Comparison of ENCODE assay signal across 9 cellular contexts in the genomic region with DNA sequence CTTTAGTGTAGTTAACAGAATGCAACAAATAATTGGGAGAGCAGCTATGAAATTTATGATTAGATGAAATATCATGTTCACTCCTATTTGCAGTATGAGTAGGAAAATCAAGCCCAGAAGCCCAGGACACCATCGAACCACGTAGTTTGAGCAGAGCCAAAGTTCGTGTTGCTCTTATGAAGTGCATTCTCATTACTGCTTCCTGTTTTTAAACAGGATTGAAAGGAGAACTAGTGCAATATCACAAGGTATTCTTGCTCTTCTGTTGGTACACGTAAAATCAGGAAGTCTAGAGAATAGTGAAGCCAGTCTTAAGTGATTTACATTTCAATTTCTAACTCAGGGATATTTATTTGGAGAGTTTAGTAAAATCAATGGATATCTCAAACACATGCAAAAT. TPM values are rescaled to one million over a fixed set of nuclear protein-coding genes. Genes with fewer than 3 reads are reported as not detected.
DNase-seq lines count a peak whose midpoint lies in the region; ATAC-seq and TF ChIP-seq lines count a peak whose summit lies in the region.
"Had no signal": no experiment of that assay in that cellular context is flagged by ENCODE, and none has a peak within 500 bp of the region (broad histone marks: within the 10 kb centered on the region; RNA-seq: fewer than 3 reads in every experiment).

No MANE protein-coding gene starts in this region.

- H3K9me3 ChIP-seq in OCI-LY7 (ENCODE audit: low read length): no peaks in the 10 kb centered on the region

- no peaks in the 10 kb centered on the region for H3K9me2 ChIP-seq in OCI-LY7 (ENCODE audit: insufficient read depth, low read length)

- H4K20me1 ChIP-seq in OCI-LY7 (ENCODE audit: insufficient read depth, low read length): no peaks in the 10 kb centered on the region

- peak; percentile 57 for ATAC-seq in HG02798 (IDR thresholded peaks at IDR 0.05; ENCODE audit: poor library complexity, unreplicated experiment)
- ATAC-seq in stimulated activated effector memory CD8-positive, alpha-beta T cell treated with anti-CD3 and anti-CD28 coated beads, Interleukin-12 subunit alpha, Interleukin-12 subunit beta, amount 100 ng/mL, for 72 hours: no peak

- CTCF ChIA-PET in activated CD4-positive, alpha-beta memory T cell treated with anti-CD3 and anti-CD28 coated beads for 36 hours (lab: Charles Lee): no interaction called here
- CTCF ChIA-PET in activated CD4-positive, alpha-beta memory T cell treated with anti-CD3 and anti-CD28 coated beads, Interleukin-2, amount 10 ng/mL, durations not matched to agents 7 days and 5 days (lab: Charles Lee): no interaction called here
- CTCF ChIA-PET in OCI-LY7 (lab: Charles Lee; ENCODE audit: unreplicated experiment): interaction anchor here (0.9 kb wide), 1 partner anchor 9 kb away, joined by 3 read pairs; no protein-coding TSS in a partner anchor

- peak overlapping the region; percentile 40 for H3K4me3 Mint-ChIP-seq in activated CD4-positive, alpha-beta memory T cell treated with anti-CD3 and anti-CD28 coated beads for 36 hours
- H3K4me3 Mint-ChIP-seq in activated CD4-positive, alpha-beta memory T cell treated with anti-CD3 and anti-CD28 coated beads, Interleukin-2, amount 10 ng/mL, durations not matched to agents 7 days and 5 days: no peak overlapping the region
- no peak overlapping the region for H3K4me3 Mint-ChIP-seq in stimulated activated effector memory CD8-positive, alpha-beta T cell treated with anti-CD3 and anti-CD28 coated beads, Interleukin-12 subunit alpha, Interleukin-12 subunit beta, amount 100 ng/mL, for 72 hours
- H3K4me3 Mint-ChIP-seq: brain had no signal

- peak overlapping the region; percentile 37; the same call in 1 of the 2 replicates for H2AFZ ChIP-seq in OCI-LY7 (ENCODE audit: low read length)

- no peak for TF ChIP-seq CTCF in OCI-LY7 (conservative IDR thresholded peaks at IDR 0.05; ENCODE audit: low read length)

- POLR2A ChIA-PET in activated CD4-positive, alpha-beta memory T cell treated with anti-CD3 and anti-CD28 coated beads for 36 hours (lab: Charles Lee): no interaction called here
- POLR2A ChIA-PET in activated CD4-positive, alpha-beta memory T cell treated with anti-CD3 and anti-CD28 coated beads, Interleukin-2, amount 10 ng/mL, durations not matched to agents 7 days and 5 days (lab: Charles Lee): interaction anchor here (1.1 kb wide), 1 partner anchor 12 kb away, joined by 4 read pairs; no protein-coding TSS in a partner anchor
- POLR2A ChIA-PET in OCI-LY7 (lab: Charles Lee): interaction anchor here (0.6 to 1.6 kb wide), 4 partner anchors 9 to 1530 kb away, joined by 3 to 4 read pairs (median 4); no protein-coding TSS in a partner anchor

- peak overlapping the region; percentile 17 for H3K4me3 ChIP-seq in OCI-LY7 (ENCODE audit: low read depth, low read length, poor library complexity, severe bottlenecking)

- no peaks in the 10 kb centered on the region for H3K9me3 Mint-ChIP-seq in activated CD4-positive, alpha-beta memory T cell treated with anti-CD3 and anti-CD28 coated beads for 36 hours
- H3K9me3 Mint-ChIP-seq in activated CD4-positive, alpha-beta memory T cell treated with anti-CD3 and anti-CD28 coated beads, Interleukin-2, amount 10 ng/mL, durations not matched to agents 7 days and 5 days: no peaks in the 10 kb centered on the region
- H3K9me3 Mint-ChIP-seq in stimulated activated effector memory CD8-positive, alpha-beta T cell treated with anti-CD3 and anti-CD28 coated beads, Interleukin-12 subunit alpha, Interleukin-12 subunit beta, amount 100 ng/mL, for 72 hours: no peaks in the 10 kb centered on the region
- H3K9me3 Mint-ChIP-seq: brain had no signal

- DNase-seq in activated CD4-positive, alpha-beta memory T cell treated with anti-CD3 and anti-CD28 coated beads for 36 hours: peak; percentile 27
- no peak for DNase-seq in activated CD4-positive, alpha-beta memory T cell treated with anti-CD3 and anti-CD28 coated beads, Interleukin-2, amount 10 ng/mL, durations not matched to agents 7 days and 5 days
- DNase-seq in OCI-LY7 (ENCODE audit: low spot score): peak; percentile 67
- DNase-seq in putamen (ENCODE audit: low spot score): peak; percentile 12
- DNase-seq in dermis blood vessel endothelial cell: no peak
- no peak for DNase-seq in superior temporal gyrus (ENCODE audit: extremely low spot score)
- DNase-seq in stimulated activated effector memory CD8-positive, alpha-beta T cell treated with anti-CD3 and anti-CD28 coated beads, Interleukin-12 subunit alpha, Interleukin-12 subunit beta, amount 100 ng/mL, for 72 hours (ENCODE audit: low spot score in 2 of 2): no peak

- H3K4me1 ChIP-seq in OCI-LY7 (ENCODE audit: insufficient read depth, low read length, poor library complexity, severe bottlenecking): peaks cover 91% of the 10 kb centered on the region

- intact Hi-C loops in activated CD4-positive, alpha-beta memory T cell treated with anti-CD3 and anti-CD28 coated beads for 36 hours (cut with micrococcal nuclease): loop anchor here (1.0 kb wide), 1 partner anchor 9 kb away; no protein-coding TSS in a partner anchor
- intact Hi-C loops in OCI-LY7 (cut with micrococcal nuclease; ENCODE audit: unreplicated experiment): no loop called here

- peaks cover 86% of the 10 kb centered on the region for H3K4me1 Mint-ChIP-seq in activated CD4-positive, alpha-beta memory T cell treated with anti-CD3 and anti-CD28 coated beads for 36 hours (ENCODE audit: low read depth)
- peaks cover 70% of the 10 kb centered on the region for H3K4me1 Mint-ChIP-seq in activated CD4-positive, alpha-beta memory T cell treated with anti-CD3 and anti-CD28 coated beads, Interleukin-2, amount 10 ng/mL, durations not matched to agents 7 days and 5 days
- H3K4me1 Mint-ChIP-seq in stimulated activated effector memory CD8-positive, alpha-beta T cell treated with anti-CD3 and anti-CD28 coated beads, Interleukin-12 subunit alpha, Interleukin-12 subunit beta, amount 100 ng/mL, for 72 hours: peaks cover 66% of the 10 kb centered on the region
- H3K4me1 Mint-ChIP-seq: brain had no signal

- BruUV-seq in OCI-LY7 (replicated peaks; lab: Mats Ljungman, UMichigan): no TSS peak

- H3K27ac ChIP-seq in OCI-LY7 (ENCODE audit: low read depth, low read length, poor library complexity, severe bottlenecking): peak overlapping the region; percentile 63

- peak overlapping the region; percentile 72 for H3K27ac Mint-ChIP-seq in activated CD4-positive, alpha-beta memory T cell treated with anti-CD3 and anti-CD28 coated beads for 36 hours
- no peak overlapping the region for H3K27ac Mint-ChIP-seq in activated CD4-positive, alpha-beta memory T cell treated with anti-CD3 and anti-CD28 coated beads, Interleukin-2, amount 10 ng/mL, durations not matched to agents 7 days and 5 days
- no peak overlapping the region for H3K27ac Mint-ChIP-seq in stimulated activated effector memory CD8-positive, alpha-beta T cell treated with anti-CD3 and anti-CD28 coated beads, Interleukin-12 subunit alpha, Interleukin-12 subunit beta, amount 100 ng/mL, for 72 hours
- H3K27ac Mint-ChIP-seq: brain had no signal

- H3K36me3 ChIP-seq in OCI-LY7 (ENCODE audit: insufficient read depth, low read length): peaks cover 19% of the 10 kb centered on the region

- H3K36me3 Mint-ChIP-seq in activated CD4-positive, alpha-beta memory T cell treated with anti-CD3 and anti-CD28 coated beads for 36 hours: peaks cover under 1% of the 10 kb centered on the region
- peaks cover 60% of the 10 kb centered on the region for H3K36me3 Mint-ChIP-seq in activated CD4-positive, alpha-beta memory T cell treated with anti-CD3 and anti-CD28 coated beads, Interleukin-2, amount 10 ng/mL, durations not matched to agents 7 days and 5 days (ENCODE audit: low read depth)
- peaks cover 7% of the 10 kb centered on the region for H3K36me3 Mint-ChIP-seq in stimulated activated effector memory CD8-positive, alpha-beta T cell treated with anti-CD3 and anti-CD28 coated beads, Interleukin-12 subunit alpha, Interleukin-12 subunit beta, amount 100 ng/mL, for 72 hours
- H3K36me3 Mint-ChIP-seq: brain had no signal

- H3K27me3 Mint-ChIP-seq in activated CD4-positive, alpha-beta memory T cell treated with anti-CD3 and anti-CD28 coated beads for 36 hours: no peaks in the 10 kb centered on the region
- H3K27me3 Mint-ChIP-seq in activated CD4-positive, alpha-beta memory T cell treated with anti-CD3 and anti-CD28 coated beads, Interleukin-2, amount 10 ng/mL, durations not matched to agents 7 days and 5 days: no peaks in the 10 kb centered on the region

- peaks cover 98% of the 10 kb centered on the region for H3K79me2 ChIP-seq in OCI-LY7 (ENCODE audit: insufficient read depth, low read depth, low read length)

- H3K4me2 ChIP-seq in OCI-LY7 (ENCODE audit: low read length): peak overlapping the region; percentile 67

RNA-seq across cellular contexts. Expression of gene ARHGAP15, which starts 21.1 kb away (rescaled TPM):
- total RNA-seq in activated CD4-positive, alpha-beta memory T cell treated with anti-CD3 and anti-CD28 coated beads for 36 hours: 10 to 100 TPM; 70.2 to 71.2 TPM
- 100 to 1,000 TPM; 167 TPM for total RNA-seq in activated CD4-positive, alpha-beta memory T cell treated with anti-CD3 and anti-CD28 coated beads, Interleukin-2, amount 10 ng/mL, durations not matched to agents 7 days and 5 days
- 98.4 and 115 TPM in 2 replicates for total RNA-seq in OCI-LY7 (2014; rRNA removed; shearing (Covaris generic))
- total RNA-seq in OCI-LY7 (2022): 72.1 and 84.1 TPM in 2 replicates
- total RNA-seq in dermis blood vessel endothelial cell: not detected in 2 replicates

Comparison
In these comparisons a context has a peak if more than half of its experiments do, and no peak if none do; other contexts are left out.
1. DNase-seq: peak in activated CD4-positive, alpha-beta memory T cell treated with anti-CD3 and anti-CD28 coated beads for 36 hours (single experiment), OCI-LY7 (single experiment) and putamen (single experiment); none in activated CD4-positive, alpha-beta memory T cell treated with anti-CD3 and anti-CD28 coated beads, Interleukin-2, amount 10 ng/mL, durations not matched to agents 7 days and 5 days (single experiment), dermis blood vessel endothelial cell (single experiment), superior temporal gyrus (single experiment) and stimulated activated effector memory CD8-positive, alpha-beta T cell treated with anti-CD3 and anti-CD28 coated beads, Interleukin-12 subunit alpha, Interleukin-12 subunit beta, amount 100 ng/mL, for 72 hours (0 of 2).
2. RNA of gene ARHGAP15, which starts 21.1 kb away (total RNA-seq): 167 TPM in activated CD4-positive, alpha-beta memory T cell treated with anti-CD3 and anti-CD28 coated beads, Interleukin-2, amount 10 ng/mL, durations not matched to agents 7 days and 5 days, 72.1 to 115 TPM in OCI-LY7 and 70.2 to 71.2 TPM in activated CD4-positive, alpha-beta memory T cell treated with anti-CD3 and anti-CD28 coated beads for 36 hours; not detected in dermis blood vessel endothelial cell; every median in the first group is over 10 times any median in the second.